ENCODE assay signal across 8 cellular contexts in the genomic region with DNA sequence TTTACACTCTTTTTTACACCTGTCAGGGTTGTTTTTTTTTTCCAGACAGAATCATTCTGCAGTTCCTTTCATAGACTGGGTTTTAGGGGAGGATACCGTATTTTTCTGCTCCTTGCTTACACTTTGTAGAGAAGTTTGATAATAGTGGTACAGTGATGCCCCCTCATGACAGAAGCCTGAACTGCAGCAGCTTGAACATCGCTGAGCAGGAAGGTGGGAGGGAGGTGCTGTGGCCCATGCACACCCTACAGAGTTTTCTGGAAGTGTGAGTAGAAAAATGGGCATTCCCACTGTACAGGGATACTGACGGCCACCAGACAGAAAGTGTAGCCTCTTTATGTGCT. TPM values are rescaled to one million over a fixed set of nuclear protein-coding genes. Genes with fewer than 3 reads are reported as not detected.
A peak's percentile ranks its signal among the peaks of the same experiment; 100 is the strongest.
DNase-seq lines count a peak whose midpoint lies in the region; ATAC-seq, FAIRE-seq and TF ChIP-seq lines count a peak whose summit lies in the region.

No MANE protein-coding gene starts in this region.

- no peaks in the 10 kb centered on the region for H3K36me3 Mint-ChIP-seq in osteocyte (ENCODE audit: unreplicated experiment)

- no peaks in the 10 kb centered on the region for H3K9me3 ChIP-seq in thoracic aorta

- peak; percentile 87 for DNase-seq in DMS 273 (lab: John Stamatoyannopoulos, UW; ENCODE audit: unreplicated experiment)
- DNase-seq in HUDEP-2 (lab: John Stamatoyannopoulos, UW; ENCODE audit: unreplicated experiment in 76 of 76), result peak in 64 of 76 experiments; percentile 0 to 77 (median 38)
- DNase-seq in RCC 7860 (ENCODE audit: low spot score), result peak; percentile 38
- DNase-seq in activated T-helper 1 cell treated with anti-CD3 and anti-CD28 coated beads, Interleukin-2, amount 50 U/mL, for 16 hours (ENCODE audit: low read depth in 1 of 2, low spot score in 1 of 2), result peak; percentile 33 to 56
- peak in 1 of 2 donors; percentile 48 for DNase-seq in foreskin keratinocyte
- peak; percentile 90 for DNase-seq in osteocyte (ENCODE audit: extremely low spot score, unreplicated experiment)
- peak; percentile 13 for DNase-seq in thoracic aorta (ENCODE audit: low spot score)

- peaks cover 3% of the 10 kb centered on the region for H3K4me1 Mint-ChIP-seq in osteocyte (ENCODE audit: unreplicated experiment)

- H3K27ac Mint-ChIP-seq in osteocyte (ENCODE audit: unreplicated experiment), result peak overlapping the region; percentile 67

- peak; percentile 59 for FAIRE-seq in RCC 7860 (lab: Jason Lieb, UNC)

- H3K4me3 Mint-ChIP-seq in osteocyte (ENCODE audit: unreplicated experiment), result peak overlapping the region; percentile 55

- H3K36me3 ChIP-seq in thoracic aorta, result no peaks in the 10 kb centered on the region

- H3K4me3 ChIP-seq in thoracic aorta, result peak overlapping the region; percentile 68

- H3K27ac ChIP-seq in foreskin keratinocyte, result no peak overlapping the region
- H3K27ac ChIP-seq in thoracic aorta, result no peak overlapping the region

- TF ChIP-seq CTCF in foreskin keratinocyte (conservative IDR thresholded peaks at IDR 0.05) (peak; percentile 77), osteocyte (IDR thresholded peaks at IDR 0.05) (peak; percentile 71), thoracic aorta (IDR thresholded peaks at IDR 0.05) (peak; percentile 78)

- H3K27me3 Mint-ChIP-seq in osteocyte (ENCODE audit: unreplicated experiment), result no peaks in the 10 kb centered on the region

- ATAC-seq in GM21390 (IDR thresholded peaks at IDR 0.05; ENCODE audit: unreplicated experiment), result peak; percentile 93
- ATAC-seq in foreskin keratinocyte, result peak; percentile 91
- ATAC-seq in thoracic aorta (ENCODE audit: insufficient number of reproducible peaks, low FRiP score, low read depth), result peak; percentile 76

- H3K27me3 ChIP-seq in foreskin keratinocyte (no peaks in the 10 kb centered on the region), thoracic aorta (replicated peaks; ENCODE audit: insufficient read depth) (no peaks in the 10 kb centered on the region)

- H3K4me1 ChIP-seq in foreskin keratinocyte (peaks cover 7% of the 10 kb centered on the region), thoracic aorta (ENCODE audit: control insufficient read depth in 1 of 2, low read depth in 2 of 2) (no peaks in the 10 kb centered on the region)

- no peaks in the 10 kb centered on the region for H3K9me3 Mint-ChIP-seq in osteocyte (ENCODE audit: unreplicated experiment)

RNA-seq across cellular contexts. Expression of a gene that starts 54.5 kb away (rescaled TPM):
- total RNA-seq in foreskin keratinocyte, result 0.07 and 0.11 TPM in 2 replicates
- polyA plus RNA-seq in foreskin keratinocyte, result not detected in 2 replicates
- total RNA-seq in osteocyte, result 0.24 and 0.68 TPM in 2 replicates
- 1 to 10 TPM; 2.6 to 4.3 TPM for total RNA-seq in thoracic aorta
